Comparison of ENCODE assay signal across 12 cellular contexts in the genomic region with DNA sequence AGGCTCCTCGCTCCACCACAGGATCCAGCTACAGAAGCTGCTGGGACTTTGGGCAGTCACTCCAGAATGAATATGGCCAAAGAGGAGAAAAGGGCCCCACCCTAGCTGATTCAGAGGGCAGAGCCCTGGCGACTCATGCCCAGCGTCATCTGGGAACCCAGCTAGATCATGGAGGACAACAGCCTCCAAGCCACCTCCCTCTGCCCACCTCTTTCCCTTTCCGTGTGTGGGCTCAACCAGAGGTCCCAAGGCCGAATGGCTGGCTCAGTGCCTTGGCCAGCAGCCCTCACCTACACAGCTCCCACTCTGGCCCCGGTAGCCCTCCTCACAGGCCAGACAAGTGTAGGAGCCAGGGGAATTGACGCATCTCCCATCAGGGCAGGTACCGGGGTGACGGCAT. TPM values are rescaled to one million over a fixed set of nuclear protein-coding genes. Genes with fewer than 3 reads are reported as not detected.
DNase-seq lines count a peak whose midpoint lies in the region; TF ChIP-seq lines count a peak whose summit lies in the region.
"Had no signal": no experiment of that assay in that cellular context is flagged by ENCODE, and none has a peak within 500 bp of the region (broad histone marks: within the 10 kb centered on the region; RNA-seq: fewer than 3 reads in every experiment).

No MANE protein-coding gene starts in this region.

- H3K4me1 ChIP-seq in suprapubic skin, result peaks cover 11% of the 10 kb centered on the region

- H3K4me3 ChIP-seq in astrocyte of the spinal cord (ENCODE audit: low read depth, low read length) (no peak overlapping the region), suprapubic skin (no peak overlapping the region)

- WGBS in suprapubic skin, result 90% methylated on average over 4 of the region's 9 CpGs

- no peaks in the 10 kb centered on the region for H3K27me3 ChIP-seq in suprapubic skin

- peaks cover 21% of the 10 kb centered on the region for H3K36me3 ChIP-seq in suprapubic skin

- in situ Hi-C loops in astrocyte of the spinal cord (cut with HindIII; ENCODE audit: low sequenced_read_pairs), result no loop called here

- peak; percentile 41 for DNase-seq in HK-2 (ENCODE audit: unreplicated experiment)
- peak; percentile 64 for DNase-seq in astrocyte of the spinal cord (ENCODE audit: low read depth, low spot score)
- DNase-seq in glomerular visceral epithelial cell (ENCODE audit: extremely low spot score), result peak; percentile 56
- peak; percentile 46 to 69 for DNase-seq in suprapubic skin (ENCODE audit: low spot score in 2 of 2)
- no peak for DNase-seq in SIG-M5 treated with dmso at 0.1 percent for 504 hours (lab: John Stamatoyannopoulos, UW; ENCODE audit: unreplicated experiment)
- DNase-seq in UCSD-AML1 (lab: John Stamatoyannopoulos, UW; ENCODE audit: unreplicated experiment), result no peak
- DNase-seq in NCI-H2029 (lab: John Stamatoyannopoulos, UW), result no peak
- DNase-seq in NCI-H146 (lab: John Stamatoyannopoulos, UW), result no peak
- DNase-seq: activated CD4-positive, alpha-beta T cell treated with anti-CD3 and anti-CD28 coated beads, Interleukin-2, amount 10 ng/mL, durations not matched to agents 24 days and 14 days; DMS53; NCI-H2227 treated with DMSO at 0.1 percent for 48 hours; stimulated activated CD4-positive, alpha-beta T cell treated with anti-CD3 and anti-CD28 coated beads, Interleukin-2, amount 100 ng/mL, for 48 hours had no signal

- no peaks in the 10 kb centered on the region for H3K9me3 ChIP-seq in suprapubic skin

- no peak for TF ChIP-seq EP300 in suprapubic skin (IDR thresholded peaks at IDR 0.05)

- TF ChIP-seq CTCF in astrocyte of the spinal cord (IDR thresholded peaks at IDR 0.05; ENCODE audit: low read depth, low read length), result no peak
- no peak for TF ChIP-seq CTCF in suprapubic skin (IDR thresholded peaks at IDR 0.05)

- no peak for TF ChIP-seq POLR2A in suprapubic skin (IDR thresholded peaks at IDR 0.05)

- H3K27ac ChIP-seq in suprapubic skin, result no peak overlapping the region

RNA-seq across cellular contexts. Expression of a gene that starts 17.4 kb away (rescaled TPM):
- 10 to 100 TPM in 2 of 4 donors, 1 to 10 TPM in 2; 7.9 to 14.7 (median 11.2) TPM for total RNA-seq in suprapubic skin

RNA-seq across cellular contexts. Expression of a gene that starts 17.9 kb away (rescaled TPM):
- total RNA-seq in suprapubic skin, result 100 to 1,000 TPM; 274 to 450 (median 338) TPM

Comparison
In these comparisons a context has a peak if more than half of its experiments do, and no peak if none do; other contexts are left out.
1. DNase-seq: peak in HK-2 (single experiment), astrocyte of the spinal cord (single experiment), glomerular visceral epithelial cell (single experiment) and suprapubic skin (2 of 2); none in SIG-M5 treated with dmso at 0.1 percent for 504 hours (single experiment), UCSD-AML1 (single experiment), NCI-H2029 (single experiment) and NCI-H146 (single experiment).